ENCODE assay signal across 1 cellular context in genomic region chr20:19074828-19075516, GRCh38.
TF ChIP-seq lines count a peak whose summit lies in the region.

No MANE protein-coding gene starts in this region.

TF ChIP-seq in GM12878, 131 proteins besides CTCF, POLR2A, EP300 and RAD21 (continued from another document and continues in another):
- no peak for TF ChIP-seq PRDM15 (CRISPR knock-in tag; IDR thresholded peaks at IDR 0.05)
- peak; percentile 31; the same call in 1 of the 2 replicates for TF ChIP-seq POLR2AphosphoS5 (IDR thresholded peaks at IDR 0.05; ENCODE audit: low read length)
- TF ChIP-seq TCF12 (IDR thresholded peaks at IDR 0.05; ENCODE audit: low read depth, low read length) = 0 out of 2 replicates have a peak, but pooled peaks have one; percentile 37
- no peak for TF ChIP-seq BRCA1 (IDR thresholded peaks at IDR 0.05; ENCODE audit: low read depth, low read length)
- TF ChIP-seq CEBPZ (IDR thresholded peaks at IDR 0.05; ENCODE audit: low read depth, low read length) = no peak
- peak; percentile 53; the same call in 1 of the 2 replicates for TF ChIP-seq ZNF217 (IDR thresholded peaks at IDR 0.05)
- TF ChIP-seq ZNF592 (IDR thresholded peaks at IDR 0.05) = no peak
- no peak for TF ChIP-seq TAF1 (IDR thresholded peaks at IDR 0.05; ENCODE audit: borderline replicate concordance, low read depth, low read length)
- TF ChIP-seq SREBF1 (IDR thresholded peaks at IDR 0.05; ENCODE audit: low read length) = no peak
- TF ChIP-seq ZBTB33 (IDR thresholded peaks at IDR 0.05) = no peak
- TF ChIP-seq POLR2AphosphoS2 (IDR thresholded peaks at IDR 0.05; ENCODE audit: low read depth, low read length) = no peak
- TF ChIP-seq IRF5 (IDR thresholded peaks at IDR 0.05; ENCODE audit: borderline replicate concordance) = no peak
- TF ChIP-seq RBBP5 (conservative IDR thresholded peaks at IDR 0.05) = no peak
- peak; percentile 73 to 83 for TF ChIP-seq IKZF2 (IDR thresholded peaks at IDR 0.05)
- TF ChIP-seq CHD2 (IDR thresholded peaks at IDR 0.05; ENCODE audit: borderline replicate concordance, low read depth, low read length) = no peak; the same call in 1 of the 2 replicates
- TF ChIP-seq HCFC1 (IDR thresholded peaks at IDR 0.05; ENCODE audit: low read length) = no peak
- 0 out of 2 replicates have a peak, but pooled peaks have one; percentile 53 for TF ChIP-seq BCL11A (IDR thresholded peaks at IDR 0.05; ENCODE audit: low read depth, low read length)
- no peak for TF ChIP-seq YY1 (IDR thresholded peaks at IDR 0.05; ENCODE audit: low read depth, low read length)
- no peak for TF ChIP-seq HDAC6 (IDR thresholded peaks at IDR 0.05; ENCODE audit: unreplicated experiment)
- no peak for TF ChIP-seq HSF1 (IDR thresholded peaks at IDR 0.05; ENCODE audit: low read depth, low read length)
- TF ChIP-seq NFXL1 (IDR thresholded peaks at IDR 0.05; ENCODE audit: borderline replicate concordance) = no peak
- no peak for TF ChIP-seq ZNF274 (IDR thresholded peaks at IDR 0.05; ENCODE audit: insufficient read depth, insufficient read length)
- TF ChIP-seq POU2F2 (IDR thresholded peaks at IDR 0.05; ENCODE audit: borderline replicate concordance, low read depth, low read length) = 0 out of 3 replicates have a peak, but pooled peaks have one; percentile 25
- TF ChIP-seq ATF3 (IDR thresholded peaks at IDR 0.05; ENCODE audit: borderline replicate concordance, extremely low read depth, low read depth, low read length) = no peak
- TF ChIP-seq SUZ12 (IDR thresholded peaks at IDR 0.05; ENCODE audit: unreplicated experiment) = no peak
- TF ChIP-seq ASH2L (IDR thresholded peaks at IDR 0.05; ENCODE audit: borderline replicate concordance, low read depth) = no peak
- TF ChIP-seq ATF7 (IDR thresholded peaks at IDR 0.05; ENCODE audit: low read depth) = peak; percentile 78
- TF ChIP-seq BACH1 (IDR thresholded peaks at IDR 0.05; ENCODE audit: borderline replicate concordance) = no peak; the same call in 1 of the 2 replicates
- TF ChIP-seq IKZF1 (conservative IDR thresholded peaks at IDR 0.05) = peak; percentile 79
- TF ChIP-seq NKRF (conservative IDR thresholded peaks at IDR 0.05) = no peak
- TF ChIP-seq NBN (IDR thresholded peaks at IDR 0.05) = peak; percentile 70; the same call in 1 of the 2 replicates
- TF ChIP-seq CHD1 (IDR thresholded peaks at IDR 0.05; ENCODE audit: low read depth, low read length) = no peak
- TF ChIP-seq HDGF (IDR thresholded peaks at IDR 0.05) = no peak
- TF ChIP-seq SMC3 (IDR thresholded peaks at IDR 0.05; ENCODE audit: borderline replicate concordance, low read length) = no peak
- peak; percentile 73 for TF ChIP-seq PBX3 (IDR thresholded peaks at IDR 0.05; ENCODE audit: insufficient replicate concordance, low read depth, low read length)
- TF ChIP-seq CBX3 (IDR thresholded peaks at IDR 0.05; ENCODE audit: borderline replicate concordance, low read depth) = no peak
- TF ChIP-seq RAD51 (IDR thresholded peaks at IDR 0.05) = peak; percentile 87
